In the genomic region with DNA sequence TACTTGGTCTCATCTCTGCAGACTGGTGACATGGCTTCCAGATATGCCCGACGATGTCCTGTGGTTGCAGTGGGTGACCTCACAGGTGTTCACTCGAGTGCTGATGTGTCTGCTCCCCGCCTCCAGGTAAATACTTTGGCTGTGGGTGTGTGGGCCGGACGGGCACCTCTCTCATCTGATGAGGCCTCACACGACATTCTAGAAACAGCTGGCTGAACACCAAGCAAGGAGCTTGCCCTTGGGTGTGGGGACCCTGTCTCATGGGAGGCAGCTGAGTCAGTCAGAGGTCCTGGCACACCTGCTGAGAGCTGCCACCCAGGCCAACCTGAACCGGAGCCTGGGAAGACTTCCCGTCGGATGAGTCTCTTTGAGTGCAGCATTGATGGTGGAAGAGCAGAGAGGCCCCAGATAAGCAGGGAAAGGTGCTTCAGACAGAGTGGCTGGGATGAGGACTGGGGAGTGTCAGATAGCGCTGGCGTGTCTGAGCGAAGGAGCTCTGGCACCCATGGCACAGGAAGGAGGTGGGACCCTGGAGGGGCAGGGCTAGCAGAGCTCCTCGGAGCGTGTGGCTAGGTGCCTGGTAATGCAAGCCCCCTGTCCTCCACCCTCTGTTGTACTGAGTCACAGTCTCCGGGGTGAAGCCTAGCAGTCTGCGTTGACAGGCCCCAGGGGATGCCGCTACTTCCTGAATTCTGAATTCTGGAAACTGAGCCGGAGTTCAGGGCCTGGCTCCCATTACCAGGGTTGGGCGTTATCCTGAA, we compare ENCODE assay signal across 22 cellular contexts. TPM values are rescaled to one million over a fixed set of nuclear protein-coding genes. Genes with fewer than 3 reads are reported as not detected.
"Had no signal": no experiment of that assay in that cellular context is flagged by ENCODE, and none has a peak within 500 bp of the region (broad histone marks: within the 10 kb centered on the region; RNA-seq: fewer than 3 reads in every experiment).

No MANE protein-coding gene starts in this region.

- H3K4me3 ChIP-seq: adrenal gland, colonic mucosa, esophagus muscularis mucosa, ovary, right lobe of liver, smooth muscle cell, upper lobe of left lung had no signal

- H3K4me1 ChIP-seq: adrenal gland, colonic mucosa, esophagus muscularis mucosa, right lobe of liver, upper lobe of left lung had no signal

- H3K27me3 ChIP-seq: adrenal gland, colonic mucosa, ovary, right lobe of liver, upper lobe of left lung had no signal

- H3K27ac Mint-ChIP-seq: activated B cell treated with CpG ODN at 0.5 μM for 24 hours; activated CD8-positive, alpha-beta T cell treated with anti-CD3 and anti-CD28 coated beads, Interleukin-2, amount 10 ng/mL, durations not matched to agents 7 days and 5 days; activated naive CD4-positive, alpha-beta T cell treated with anti-CD3 and anti-CD28 coated beads, Interleukin-2, amount 50 U/mL, for 24 hours; mesothelial cell of epicardium; stimulated activated naive CD8-positive, alpha-beta T cell treated with anti-CD3 and anti-CD28 coated beads, Interleukin-15, Interleukin-2, amounts not matched to agents 100 ng/mL and 50 ng/mL, for 24 hours had no signal

- DNase-seq: activated B cell treated with CpG ODN at 0.5 μM for 24 hours; activated CD4-positive, alpha-beta T cell treated with anti-CD3 and anti-CD28 coated beads for 48 hours; activated CD8-positive, alpha-beta memory T cell treated with anti-CD3 and anti-CD28 coated beads, Interleukin-2, amount 50 U/mL, for 4 hours; activated CD8-positive, alpha-beta T cell treated with anti-CD3 and anti-CD28 coated beads, Interleukin-2, amount 10 ng/mL, durations not matched to agents 7 days and 5 days; activated effector memory CD4-positive, alpha-beta T cell treated with anti-CD3 and anti-CD28 coated beads, Interleukin-2, amount 50 U/mL, for 16 hours; activated T-cell treated with anti-CD3 and anti-CD28 coated beads, Interleukin-2, amount 50 U/mL, for 48 hours; adrenal gland; colonic mucosa; glutamatergic neuron; kidney glomerular epithelial cell; ovary; right lobe of liver; upper lobe of left lung had no signal

- H3K9me3 ChIP-seq: adrenal gland, colonic mucosa, ovary, right lobe of liver, upper lobe of left lung had no signal

- H3K4me1 Mint-ChIP-seq: activated B cell treated with CpG ODN at 0.5 μM for 24 hours; activated naive CD4-positive, alpha-beta T cell treated with anti-CD3 and anti-CD28 coated beads, Interleukin-2, amount 50 U/mL, for 24 hours; mesothelial cell of epicardium had no signal

- H3K4me3 Mint-ChIP-seq: activated B cell treated with CpG ODN at 0.5 μM for 24 hours; activated CD8-positive, alpha-beta T cell treated with anti-CD3 and anti-CD28 coated beads, Interleukin-2, amount 10 ng/mL, durations not matched to agents 7 days and 5 days; activated naive CD4-positive, alpha-beta T cell treated with anti-CD3 and anti-CD28 coated beads, Interleukin-2, amount 50 U/mL, for 24 hours; mesothelial cell of epicardium; stimulated activated naive CD8-positive, alpha-beta T cell treated with anti-CD3 and anti-CD28 coated beads, Interleukin-15, Interleukin-2, amounts not matched to agents 100 ng/mL and 50 ng/mL, for 24 hours had no signal

- H3K36me3 ChIP-seq: adrenal gland, colonic mucosa, esophagus muscularis mucosa, ovary, upper lobe of left lung had no signal

- H3K27me3 Mint-ChIP-seq: activated naive CD4-positive, alpha-beta T cell treated with anti-CD3 and anti-CD28 coated beads, Interleukin-2, amount 50 U/mL, for 24 hours had no signal

- H3K27ac ChIP-seq: adrenal gland, colonic mucosa, esophagus muscularis mucosa, ovary, right lobe of liver, upper lobe of left lung had no signal

- H3K9me3 Mint-ChIP-seq: activated B cell treated with CpG ODN at 0.5 μM for 24 hours; activated naive CD4-positive, alpha-beta T cell treated with anti-CD3 and anti-CD28 coated beads, Interleukin-2, amount 50 U/mL, for 24 hours; stimulated activated naive CD8-positive, alpha-beta T cell treated with anti-CD3 and anti-CD28 coated beads, Interleukin-15, Interleukin-2, amounts not matched to agents 100 ng/mL and 50 ng/mL, for 24 hours had no signal

- H3K36me3 Mint-ChIP-seq: activated naive CD4-positive, alpha-beta T cell treated with anti-CD3 and anti-CD28 coated beads, Interleukin-2, amount 50 U/mL, for 24 hours had no signal

RNA-seq across cellular contexts. Expression of a gene that starts 53.0 kb away (rescaled TPM):
- total RNA-seq: activated B cell treated with CpG ODN at 0.5 μM for 24 hours; activated CD8-positive, alpha-beta T cell treated with anti-CD3 and anti-CD28 coated beads, Interleukin-2, amount 10 ng/mL, durations not matched to agents 7 days and 5 days; adrenal gland; cardiac septum; colonic mucosa; esophagus muscularis mucosa; mesothelial cell of epicardium; pulmonary artery endothelial cell; smooth muscle cell; T-helper 2 cell treated with Interferon-gamma antibody and Interleukin-4, amounts not matched to agents 100 ng/mL and 5 ng/mL, for 36 hours; upper lobe of left lung had no signal
- polyA plus RNA-seq: adrenal gland, neural cell, ovary, smooth muscle cell had no signal
